ENCODE assay signal across 1 cellular context in genomic region chr7:138089080-138089901, GRCh38.
TF ChIP-seq lines count a peak whose summit lies in the region.

No MANE protein-coding gene starts in this region.

TF ChIP-seq in K562, 482 proteins besides CTCF, POLR2A, EP300 and RAD21 (continued from another document):
- TF ChIP-seq CEBPB (tag; IDR thresholded peaks at IDR 0.05) (peak; percentile 59; the same call in 1 of the 2 replicates), CEBPG (CRISPR knock-in tag; IDR thresholded peaks at IDR 0.05) (peak; percentile 23; the same call in 1 of the 2 replicates), CEBPG (tag; conservative IDR thresholded peaks at IDR 0.05 in 1 of 2, IDR thresholded peaks at IDR 0.05 in 1 of 2) (peak in 1 of 2 experiments; percentile 63; a peak in 3 of 4 replicates), RREB1 (CRISPR knock-in tag; IDR thresholded peaks at IDR 0.05) (no peak), CCNT2 (IDR thresholded peaks at IDR 0.05; ENCODE audit: borderline replicate concordance, extremely low read depth, insufficient read length, low read depth, low read length) (no peak), NEUROD1 (IDR thresholded peaks at IDR 0.05; ENCODE audit: borderline replicate concordance, low read depth, low read length, partially characterized antibody) (no peak), HINFP (tag; conservative IDR thresholded peaks at IDR 0.05; ENCODE audit: low read depth) (no peak), ZFPM2 (CRISPR knock-in tag; IDR thresholded peaks at IDR 0.05) (no peak), FOSL1 (tag; conservative IDR thresholded peaks at IDR 0.05) (peak; percentile 81), U2AF1 (optimal IDR thresholded peaks at IDR 0.05; ENCODE audit: low read depth, low read length) (no peak), BRCA1 (IDR thresholded peaks at IDR 0.05) (no peak), BRCA1 (CRISPR knock-in tag; IDR thresholded peaks at IDR 0.05) (no peak), CBX5 (IDR thresholded peaks at IDR 0.05; ENCODE audit: borderline replicate concordance, low read depth) (no peak), TSC22D4 (tag; IDR thresholded peaks at IDR 0.05) (no peak), ZNF431 (CRISPR knock-in tag; IDR thresholded peaks at IDR 0.05) (no peak), LARP7 (IDR thresholded peaks at IDR 0.05) (no peak), CREB1 (IDR thresholded peaks at IDR 0.05) (no peak), CREB1 (CRISPR knock-in tag; IDR thresholded peaks at IDR 0.05) (no peak), ZNF740 (CRISPR knock-in tag; IDR thresholded peaks at IDR 0.05) (no peak), ZNF740 (tag; IDR thresholded peaks at IDR 0.05) (no peak), AFF4 (CRISPR knock-in tag; IDR thresholded peaks at IDR 0.05) (no peak), SAP30 (IDR thresholded peaks at IDR 0.05; ENCODE audit: borderline replicate concordance, insufficient read depth, low read depth, low read length, poor library complexity, severe bottlenecking) (no peak), KLF13 (tag; IDR thresholded peaks at IDR 0.05; ENCODE audit: borderline replicate concordance, low read depth) (no peak), PKNOX1 (IDR thresholded peaks at IDR 0.05) (0 out of 2 replicates have a peak, but pooled peaks have one; percentile 6)
